Comparison of ENCODE assay signal across 1 cellular context in the genomic region with DNA sequence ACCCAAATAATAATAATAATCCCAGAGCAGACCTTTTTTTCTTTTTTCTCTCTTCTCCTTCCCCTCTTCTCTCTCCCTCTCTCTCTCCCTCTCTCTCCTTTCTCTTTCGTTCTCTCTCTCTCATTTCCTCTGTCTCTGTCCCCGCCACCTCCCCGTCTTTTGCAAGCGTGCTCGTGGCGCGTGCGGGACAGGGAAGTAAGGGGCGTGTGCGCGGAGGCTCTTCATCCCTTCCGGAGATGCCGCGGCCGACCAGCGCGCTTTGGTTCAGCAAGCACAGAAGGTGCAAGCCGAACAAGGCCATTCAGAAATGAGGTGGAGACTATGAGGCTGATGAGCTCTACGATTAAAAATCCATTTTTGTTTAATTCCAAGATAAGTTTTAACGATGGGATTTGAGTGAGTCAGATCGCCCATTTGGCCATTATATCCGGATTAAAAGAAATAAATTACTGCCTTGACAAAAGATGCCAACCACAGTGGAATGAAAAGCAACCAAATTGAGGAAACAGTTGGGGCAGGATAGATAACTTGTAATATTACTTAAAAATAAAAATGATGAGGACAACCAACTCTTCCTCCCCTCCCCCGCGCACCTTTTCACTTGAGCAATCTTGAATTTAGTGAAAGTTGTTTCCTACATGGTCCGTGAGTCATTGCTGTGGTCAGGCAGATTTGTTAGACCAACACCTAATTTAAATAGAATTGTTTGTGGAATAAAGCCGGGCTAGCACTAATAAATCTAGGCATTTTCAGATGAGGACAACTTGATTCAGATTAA.
TF ChIP-seq lines count a peak whose summit lies in the region.

No MANE protein-coding gene starts in this region.

TF ChIP-seq in K562, 482 proteins besides CTCF, POLR2A, EP300 and RAD21 (continues in another document):
- peak; percentile 53; the same call in 1 of the 2 replicates for TF ChIP-seq ZBTB40 (IDR thresholded peaks at IDR 0.05)
- no peak for TF ChIP-seq ZBTB40 (CRISPR knock-in tag; IDR thresholded peaks at IDR 0.05)
- TF ChIP-seq SETDB1 (IDR thresholded peaks at IDR 0.05; ENCODE audit: low read length): no peak
- no peak for TF ChIP-seq PPARD (CRISPR knock-in tag; IDR thresholded peaks at IDR 0.05)
- no peak for TF ChIP-seq E2F4 (CRISPR knock-in tag; IDR thresholded peaks at IDR 0.05; ENCODE audit: low read depth)
- peak; percentile 82 for TF ChIP-seq DACH1 (IDR thresholded peaks at IDR 0.05; ENCODE audit: partially characterized antibody)
- no peak for TF ChIP-seq NFE2 (IDR thresholded peaks at IDR 0.05; ENCODE audit: low read depth)
- peak; percentile 78 for TF ChIP-seq L3MBTL2 (IDR thresholded peaks at IDR 0.05)
- no peak for TF ChIP-seq KLF6 (CRISPR knock-in tag; IDR thresholded peaks at IDR 0.05; ENCODE audit: borderline replicate concordance)
- peak; percentile 70; the same call in 1 of the 2 replicates for TF ChIP-seq GATAD2A (IDR thresholded peaks at IDR 0.05)
- no peak for TF ChIP-seq ZBTB26 (CRISPR knock-in tag; IDR thresholded peaks at IDR 0.05)
- 0 out of 2 replicates have a peak, but pooled peaks have one; percentile 66 for TF ChIP-seq THRB (CRISPR knock-in tag; conservative IDR thresholded peaks at IDR 0.05)
- TF ChIP-seq ZNF24 (IDR thresholded peaks at IDR 0.05): no peak
- TF ChIP-seq, protein P1, sequence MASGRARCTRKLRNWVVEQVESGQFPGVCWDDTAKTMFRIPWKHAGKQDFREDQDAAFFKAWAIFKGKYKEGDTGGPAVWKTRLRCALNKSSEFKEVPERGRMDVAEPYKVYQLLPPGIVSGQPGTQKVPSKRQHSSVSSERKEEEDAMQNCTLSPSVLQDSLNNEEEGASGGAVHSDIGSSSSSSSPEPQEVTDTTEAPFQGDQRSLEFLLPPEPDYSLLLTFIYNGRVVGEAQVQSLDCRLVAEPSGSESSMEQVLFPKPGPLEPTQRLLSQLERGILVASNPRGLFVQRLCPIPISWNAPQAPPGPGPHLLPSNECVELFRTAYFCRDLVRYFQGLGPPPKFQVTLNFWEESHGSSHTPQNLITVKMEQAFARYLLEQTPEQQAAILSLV (tag; IDR thresholded peaks at IDR 0.05): no peak
- no peak for TF ChIP-seq ZNF444 (CRISPR knock-in tag; IDR thresholded peaks at IDR 0.05)
- TF ChIP-seq, protein P2, sequence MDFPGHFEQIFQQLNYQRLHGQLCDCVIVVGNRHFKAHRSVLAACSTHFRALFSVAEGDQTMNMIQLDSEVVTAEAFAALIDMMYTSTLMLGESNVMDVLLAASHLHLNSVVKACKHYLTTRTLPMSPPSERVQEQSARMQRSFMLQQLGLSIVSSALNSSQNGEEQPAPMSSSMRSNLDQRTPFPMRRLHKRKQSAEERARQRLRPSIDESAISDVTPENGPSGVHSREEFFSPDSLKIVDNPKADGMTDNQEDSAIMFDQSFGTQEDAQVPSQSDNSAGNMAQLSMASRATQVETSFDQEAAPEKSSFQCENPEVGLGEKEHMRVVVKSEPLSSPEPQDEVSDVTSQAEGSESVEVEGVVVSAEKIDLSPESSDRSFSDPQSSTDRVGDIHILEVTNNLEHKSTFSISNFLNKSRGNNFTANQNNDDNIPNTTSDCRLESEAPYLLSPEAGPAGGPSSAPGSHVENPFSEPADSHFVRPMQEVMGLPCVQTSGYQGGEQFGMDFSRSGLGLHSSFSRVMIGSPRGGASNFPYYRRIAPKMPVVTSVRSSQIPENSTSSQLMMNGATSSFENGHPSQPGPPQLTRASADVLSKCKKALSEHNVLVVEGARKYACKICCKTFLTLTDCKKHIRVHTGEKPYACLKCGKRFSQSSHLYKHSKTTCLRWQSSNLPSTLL (IDR thresholded peaks at IDR 0.05): peak; percentile 86
- peak; percentile 43 for TF ChIP-seq ZNF263 (CRISPR knock-in tag; IDR thresholded peaks at IDR 0.05; ENCODE audit: borderline replicate concordance)
- peak; percentile 25; the same call in 1 of the 2 replicates for TF ChIP-seq SMARCA4 (IDR thresholded peaks at IDR 0.05)
- TF ChIP-seq, protein P3, sequence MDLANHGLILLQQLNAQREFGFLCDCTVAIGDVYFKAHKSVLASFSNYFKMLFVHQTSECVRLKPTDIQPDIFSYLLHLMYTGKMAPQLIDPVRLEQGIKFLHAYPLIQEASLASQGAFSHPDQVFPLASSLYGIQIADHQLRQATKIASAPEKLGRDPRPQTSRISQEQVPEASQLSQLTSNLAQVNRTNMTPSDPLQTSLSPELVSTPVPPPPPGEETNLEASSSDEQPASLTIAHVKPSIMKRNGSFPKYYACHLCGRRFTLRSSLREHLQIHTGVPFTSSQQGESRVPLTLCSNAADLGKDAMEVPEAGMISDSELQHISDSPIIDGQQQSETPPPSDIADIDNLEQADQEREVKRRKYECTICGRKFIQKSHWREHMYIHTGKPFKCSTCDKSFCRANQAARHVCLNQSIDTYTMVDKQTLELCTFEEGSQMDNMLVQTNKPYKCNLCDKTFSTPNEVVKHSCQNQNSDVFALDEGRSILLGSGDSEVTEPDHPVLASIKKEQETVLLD (IDR thresholded peaks at IDR 0.05): peak; percentile 78
- TF ChIP-seq HSF4 (CRISPR knock-in tag; IDR thresholded peaks at IDR 0.05; ENCODE audit: borderline replicate concordance): no peak
- TF ChIP-seq SRSF7 (optimal IDR thresholded peaks at IDR 0.05; ENCODE audit: low read depth, low read length): no peak
- TF ChIP-seq USF1 (CRISPR knock-in tag; IDR thresholded peaks at IDR 0.05): no peak
- TF ChIP-seq SIRT6 (IDR thresholded peaks at IDR 0.05; ENCODE audit: low read depth, low read length): no peak
- peak in 1 of 2 experiments; percentile 56; a peak in 1 of 4 replicates for TF ChIP-seq RCOR1 (IDR thresholded peaks at IDR 0.05; ENCODE audit: borderline replicate concordance in 1 of 2, low read depth in 2 of 2, low read length in 2 of 2)
- no peak; the same call in 1 of the 2 replicates for TF ChIP-seq GMEB1 (CRISPR knock-in tag; IDR thresholded peaks at IDR 0.05)
